Comparison of ENCODE assay signal across 10 cellular contexts in genomic region chr4:119026662-119027444, GRCh38.
DNase-seq lines count a peak whose midpoint lies in the region; ATAC-seq and TF ChIP-seq lines count a peak whose summit lies in the region.
"Had no signal": no experiment of that assay in that cellular context is flagged by ENCODE, and none has a peak within 500 bp of the region (broad histone marks: within the 10 kb centered on the region; RNA-seq: fewer than 3 reads in every experiment).

No MANE protein-coding gene starts in this region.

- peak overlapping the region; percentile 66; the same call in 1 of the 2 replicates for H2AFZ ChIP-seq in GM23338

- no peak overlapping the region for H3K4me3 Mint-ChIP-seq in GM23338
- H3K4me3 Mint-ChIP-seq in stimulated activated memory B cell treated with anti-CD40 and anti-IgM and Interleukin-4, amounts not matched to agents 10 μg/mL and 1 μg/mL and 100 μg/mL, for 72 hours, result no peak overlapping the region
- H3K4me3 Mint-ChIP-seq: stimulated activated effector memory CD8-positive, alpha-beta T cell treated with anti-CD3 and anti-CD28 coated beads, Interleukin-12 subunit alpha, Interleukin-12 subunit beta, amount 100 ng/mL, for 72 hours; T-helper 17 cell had no signal

- H3K9me3 Mint-ChIP-seq in GM23338, result no peaks in the 10 kb centered on the region
- H3K9me3 Mint-ChIP-seq in stimulated activated memory B cell treated with anti-CD40 and anti-IgM and Interleukin-4, amounts not matched to agents 10 μg/mL and 1 μg/mL and 100 μg/mL, for 72 hours, result no peaks in the 10 kb centered on the region
- H3K9me3 Mint-ChIP-seq: stimulated activated effector memory CD8-positive, alpha-beta T cell treated with anti-CD3 and anti-CD28 coated beads, Interleukin-12 subunit alpha, Interleukin-12 subunit beta, amount 100 ng/mL, for 72 hours had no signal

- H3K36me3 ChIP-seq in GM23338 (ENCODE audit: insufficient read depth) (no peaks in the 10 kb centered on the region), liver (ENCODE audit: control insufficient read depth in 4 of 4, insufficient read depth in 3 of 4, low read depth in 1 of 4, low read length in 3 of 4) (no peaks in the 10 kb centered on the region)

- DNase-seq in GM23338 (ENCODE audit: low spot score) (peak; percentile 19), caudate nucleus (lab: John Stamatoyannopoulos, UW) (no peak), dermis blood vessel endothelial cell (no peak), foreskin melanocyte (no peak)
- DNase-seq in activated CD4-positive, alpha-beta T cell treated with anti-CD3 and anti-CD28 coated beads, Interleukin-2, amount 50 U/mL, for 4 hours, result no peak
- DNase-seq: T-helper 17 cell had no signal

- H3K4me1 Mint-ChIP-seq in GM23338, result peaks cover 33% of the 10 kb centered on the region
- H3K4me1 Mint-ChIP-seq in stimulated activated memory B cell treated with anti-CD40 and anti-IgM and Interleukin-4, amounts not matched to agents 10 μg/mL and 1 μg/mL and 100 μg/mL, for 72 hours, result no peaks in the 10 kb centered on the region
- H3K4me1 Mint-ChIP-seq: stimulated activated effector memory CD8-positive, alpha-beta T cell treated with anti-CD3 and anti-CD28 coated beads, Interleukin-12 subunit alpha, Interleukin-12 subunit beta, amount 100 ng/mL, for 72 hours had no signal

- no peaks in the 10 kb centered on the region for H4K20me1 ChIP-seq in GM23338 (replicated peaks; ENCODE audit: insufficient read depth)

- H3K9me2 ChIP-seq in GM23338 (ENCODE audit: insufficient read depth), result 0 out of 2 replicates have a peak, but pooled peaks cover 3% of the 10 kb centered on the region

- H3K27ac ChIP-seq in GM23338 (ENCODE audit: low read depth), result no peak overlapping the region
- H3K27ac ChIP-seq in caudate nucleus (ENCODE audit: low read depth, low read length), result peak overlapping the region; percentile 11
- H3K27ac ChIP-seq in liver (ENCODE audit: low read depth in 1 of 2, low read length in 2 of 2), result peak overlapping the region; percentile 6 to 15

- H3K79me2 ChIP-seq in GM23338 (replicated peaks; ENCODE audit: insufficient read depth), result no peaks in the 10 kb centered on the region

- no peaks in the 10 kb centered on the region for H3K9me3 ChIP-seq in liver (ENCODE audit: control insufficient read depth in 4 of 4, low read length in 3 of 4)

- H3K27ac Mint-ChIP-seq in GM23338, result peak overlapping the region; percentile 15; the same call in 1 of the 2 replicates
- H3K27ac Mint-ChIP-seq in stimulated activated memory B cell treated with anti-CD40 and anti-IgM and Interleukin-4, amounts not matched to agents 10 μg/mL and 1 μg/mL and 100 μg/mL, for 72 hours, result no peak overlapping the region
- H3K27ac Mint-ChIP-seq: stimulated activated effector memory CD8-positive, alpha-beta T cell treated with anti-CD3 and anti-CD28 coated beads, Interleukin-12 subunit alpha, Interleukin-12 subunit beta, amount 100 ng/mL, for 72 hours; T-helper 17 cell had no signal

- TF ChIP-seq CTCF in GM23338 (conservative IDR thresholded peaks at IDR 0.05; ENCODE audit: low read depth in 2 of 2) (0 out of 4 replicates have a peak, but pooled peaks of 1 of the 2 experiments have one; percentile 16), liver (IDR thresholded peaks at IDR 0.05; ENCODE audit: low read depth, low read length, missing input control) (no peak)

- H3K4me2 ChIP-seq in GM23338, result no peak overlapping the region

- peaks cover 47% of the 10 kb centered on the region for H3K4me1 ChIP-seq in GM23338 (ENCODE audit: insufficient read depth)
- H3K4me1 ChIP-seq in liver (ENCODE audit: control insufficient read depth in 4 of 4, insufficient read depth in 4 of 4, low read length in 3 of 4), result no peaks in the 10 kb centered on the region

- H3K4me3 ChIP-seq in GM23338 (no peak overlapping the region), liver (ENCODE audit: low read depth in 1 of 3, low read length in 3 of 3) (no peak overlapping the region)

- TF ChIP-seq RAD21 in liver (IDR thresholded peaks at IDR 0.05), result no peak

- no peaks in the 10 kb centered on the region for H3F3A ChIP-seq in GM23338 (replicated peaks; ENCODE audit: low read depth)

- peaks cover 8% of the 10 kb centered on the region for H3K36me3 Mint-ChIP-seq in GM23338 (ENCODE audit: low read depth)
- H3K36me3 Mint-ChIP-seq in stimulated activated memory B cell treated with anti-CD40 and anti-IgM and Interleukin-4, amounts not matched to agents 10 μg/mL and 1 μg/mL and 100 μg/mL, for 72 hours, result no peaks in the 10 kb centered on the region
- H3K36me3 Mint-ChIP-seq: stimulated activated effector memory CD8-positive, alpha-beta T cell treated with anti-CD3 and anti-CD28 coated beads, Interleukin-12 subunit alpha, Interleukin-12 subunit beta, amount 100 ng/mL, for 72 hours had no signal

- no peaks in the 10 kb centered on the region for H3K27me3 Mint-ChIP-seq in GM23338 (ENCODE audit: insufficient read depth, low read depth, poor library complexity)
- H3K27me3 Mint-ChIP-seq in stimulated activated memory B cell treated with anti-CD40 and anti-IgM and Interleukin-4, amounts not matched to agents 10 μg/mL and 1 μg/mL and 100 μg/mL, for 72 hours, result peaks cover 9% of the 10 kb centered on the region

- no peaks in the 10 kb centered on the region for H3K27me3 ChIP-seq in GM23338 (ENCODE audit: insufficient read depth)
- peaks cover 0 to 2% (median 0%) of the 10 kb centered on the region in 4 donors for H3K27me3 ChIP-seq in liver (ENCODE audit: control insufficient read depth in 4 of 4, insufficient read depth in 4 of 4, low read length in 3 of 4)

- ATAC-seq in GM23338, result peak; percentile 88
- peak; percentile 44 for ATAC-seq in stimulated activated memory B cell treated with anti-CD40 and anti-IgM and Interleukin-4, amounts not matched to agents 10 μg/mL and 1 μg/mL and 100 μg/mL, for 72 hours
- no peak for ATAC-seq in GM19395 (IDR thresholded peaks at IDR 0.05; ENCODE audit: unreplicated experiment)
- ATAC-seq: stimulated activated effector memory CD8-positive, alpha-beta T cell treated with anti-CD3 and anti-CD28 coated beads, Interleukin-12 subunit alpha, Interleukin-12 subunit beta, amount 100 ng/mL, for 72 hours; T-helper 17 cell had no signal

- 79% methylated on average over 22 of the region's 22 CpGs for WGBS in liver

- no peak overlapping the region for H3K9ac ChIP-seq in liver (ENCODE audit: low read depth in 1 of 2, low read length in 2 of 2)

TF ChIP-seq in GM23338, 12 proteins besides CTCF, POLR2A, EP300 and RAD21 (continues in another document):
- TF ChIP-seq ETS1 (IDR thresholded peaks at IDR 0.05) (no peak), POLR2AphosphoS5 (IDR thresholded peaks at IDR 0.05; ENCODE audit: low read depth) (no peak), ZNF331 (CRISPR knock-in tag; IDR thresholded peaks at IDR 0.05; ENCODE audit: low read depth) (no peak)

TF ChIP-seq in liver, 16 proteins besides CTCF, POLR2A, EP300 and RAD21:
- TF ChIP-seq TAF1 (conservative IDR thresholded peaks at IDR 0.05), result peak; percentile 44
- no peak for TF ChIP-seq EGR1 (IDR thresholded peaks at IDR 0.05; ENCODE audit: low read depth in 2 of 2)
